ENCODE assay signal across 1 cellular context in genomic region chr9:124574534-124574933, GRCh38.
TF ChIP-seq lines count a peak whose summit lies in the region.

No MANE protein-coding gene starts in this region.

TF ChIP-seq in WTC11, 78 proteins besides CTCF, POLR2A, EP300 and RAD21 (continued from another document):
- no peak for TF ChIP-seq ZSCAN18 (CRISPR knock-in tag; IDR thresholded peaks at IDR 0.05)
- no peak for TF ChIP-seq CBFB (CRISPR knock-in tag; IDR thresholded peaks at IDR 0.05; ENCODE audit: low read depth)
- no peak for TF ChIP-seq MLX (CRISPR knock-in tag; IDR thresholded peaks at IDR 0.05)
- TF ChIP-seq E2F1 (CRISPR knock-in tag; IDR thresholded peaks at IDR 0.05): no peak
- no peak for TF ChIP-seq FOXJ3 (CRISPR knock-in tag; IDR thresholded peaks at IDR 0.05; ENCODE audit: borderline replicate concordance)
- no peak for TF ChIP-seq RELA (CRISPR knock-in tag; IDR thresholded peaks at IDR 0.05; ENCODE audit: borderline replicate concordance)
- no peak for TF ChIP-seq STAT6 (CRISPR knock-in tag; conservative IDR thresholded peaks at IDR 0.05; ENCODE audit: low read depth)
- no peak for TF ChIP-seq GRHL2 (CRISPR knock-in tag; IDR thresholded peaks at IDR 0.05; ENCODE audit: insufficient replicate concordance, severe bottlenecking)
